In genomic region chr3:128502712-128503111, GRCh38 we compare ENCODE assay signal across 19 cellular contexts. TPM values are rescaled to one million over a fixed set of nuclear protein-coding genes. Genes with fewer than 3 reads are reported as not detected.
A peak's percentile ranks its signal among the peaks of the same experiment; 100 is the strongest.
DNase-seq lines count a peak whose midpoint lies in the region; ATAC-seq, FAIRE-seq and TF ChIP-seq lines count a peak whose summit lies in the region.
"Had no signal": no experiment of that assay in that cellular context is flagged by ENCODE, and none has a peak within 500 bp of the region (broad histone marks: within the 10 kb centered on the region; RNA-seq: fewer than 3 reads in every experiment).

No MANE protein-coding gene starts in this region.

- intact Hi-C loops in Calu3 (cut with micrococcal nuclease; ENCODE audit: unreplicated experiment) = loop anchor here (5.0 kb wide), 1 partner anchor 80 kb away; no protein-coding TSS in a partner anchor

- DNase-seq in Calu3 = peak; percentile 0
- DNase-seq in GM18507 (ENCODE audit: extremely low spot score, insufficient read length, low read depth) = no peak
- peak; percentile 60 for DNase-seq in coronary artery (ENCODE audit: low spot score)
- peak; percentile 51 for DNase-seq in osteocyte (ENCODE audit: extremely low spot score, unreplicated experiment)
- no peak for DNase-seq in activated CD4-positive, alpha-beta memory T cell treated with anti-CD3 and anti-CD28 coated beads, Interleukin-2, amount 10 ng/mL, durations not matched to agents 7 days and 5 days
- DNase-seq in NCI-H2196 treated with DMSO at 0.1 percent for 48 hours (lab: John Stamatoyannopoulos, UW; ENCODE audit: unreplicated experiment) = no peak
- DNase-seq: C1 segment of cervical spinal cord; CD4-positive, alpha-beta T cell; DND-41; GDM1; HCEC 1CT had no signal

- BruUV-seq in Calu3 (replicated peaks; lab: Mats Ljungman, UMichigan) = no TSS peak

- POLR2A ChIA-PET in activated CD4-positive, alpha-beta memory T cell treated with anti-CD3 and anti-CD28 coated beads, Interleukin-2, amount 10 ng/mL, durations not matched to agents 7 days and 5 days (lab: Charles Lee) = no interaction called here

- peak; percentile 9 for FAIRE-seq in GM18507 (lab: Jason Lieb, UNC)
- FAIRE-seq: A204.1, GM12892, GM19239, H1 had no signal

- H3K4me3 Mint-ChIP-seq in Calu3 (ENCODE audit: low read depth, unreplicated experiment) (no peak overlapping the region), osteocyte (ENCODE audit: unreplicated experiment) (no peak overlapping the region)
- H3K4me3 Mint-ChIP-seq in activated CD4-positive, alpha-beta memory T cell treated with anti-CD3 and anti-CD28 coated beads, Interleukin-2, amount 10 ng/mL, durations not matched to agents 7 days and 5 days = no peak overlapping the region
- H3K4me3 Mint-ChIP-seq: B cell; CD4-positive, alpha-beta T cell had no signal

- no peak overlapping the region for H3K27ac ChIP-seq in coronary artery
- H3K27ac ChIP-seq: HL-60 had no signal

- H3K27ac Mint-ChIP-seq in Calu3 (ENCODE audit: unreplicated experiment) (no peak overlapping the region), osteocyte (ENCODE audit: unreplicated experiment) (no peak overlapping the region)
- H3K27ac Mint-ChIP-seq in activated CD4-positive, alpha-beta memory T cell treated with anti-CD3 and anti-CD28 coated beads, Interleukin-2, amount 10 ng/mL, durations not matched to agents 7 days and 5 days = no peak overlapping the region
- H3K27ac Mint-ChIP-seq: B cell; CD4-positive, alpha-beta T cell had no signal

- no peak for ATAC-seq in HG03469 (IDR thresholded peaks at IDR 0.05; ENCODE audit: unreplicated experiment)
- ATAC-seq in HG02840 (IDR thresholded peaks at IDR 0.05; ENCODE audit: low FRiP score, unreplicated experiment) = no peak

- peaks cover 16% of the 10 kb centered on the region for H3K36me3 Mint-ChIP-seq in Calu3 (ENCODE audit: insufficient read depth, unreplicated experiment)
- H3K36me3 Mint-ChIP-seq in osteocyte (ENCODE audit: unreplicated experiment) = no peaks in the 10 kb centered on the region
- no peaks in the 10 kb centered on the region for H3K36me3 Mint-ChIP-seq in activated CD4-positive, alpha-beta memory T cell treated with anti-CD3 and anti-CD28 coated beads, Interleukin-2, amount 10 ng/mL, durations not matched to agents 7 days and 5 days (ENCODE audit: low read depth)

- H3K9me3 Mint-ChIP-seq in Calu3 (ENCODE audit: low read depth, unreplicated experiment) (no peaks in the 10 kb centered on the region), osteocyte (ENCODE audit: unreplicated experiment) (no peaks in the 10 kb centered on the region)
- H3K9me3 Mint-ChIP-seq in activated CD4-positive, alpha-beta memory T cell treated with anti-CD3 and anti-CD28 coated beads, Interleukin-2, amount 10 ng/mL, durations not matched to agents 7 days and 5 days = no peaks in the 10 kb centered on the region
- H3K9me3 Mint-ChIP-seq: CD4-positive, alpha-beta T cell had no signal

- CTCF ChIA-PET in Calu3 (lab: Charles Lee) = no interaction called here
- CTCF ChIA-PET in activated CD4-positive, alpha-beta memory T cell treated with anti-CD3 and anti-CD28 coated beads, Interleukin-2, amount 10 ng/mL, durations not matched to agents 7 days and 5 days (lab: Charles Lee) = no interaction called here

- H3K27me3 Mint-ChIP-seq in Calu3 (ENCODE audit: unreplicated experiment) (peaks cover 19% of the 10 kb centered on the region), osteocyte (ENCODE audit: unreplicated experiment) (peaks cover 24% of the 10 kb centered on the region)
- peaks cover 36% of the 10 kb centered on the region for H3K27me3 Mint-ChIP-seq in activated CD4-positive, alpha-beta memory T cell treated with anti-CD3 and anti-CD28 coated beads, Interleukin-2, amount 10 ng/mL, durations not matched to agents 7 days and 5 days

- H3K4me1 Mint-ChIP-seq in Calu3 (ENCODE audit: low read depth, unreplicated experiment) = peaks cover 5% of the 10 kb centered on the region
- peaks cover 3% of the 10 kb centered on the region for H3K4me1 Mint-ChIP-seq in osteocyte (ENCODE audit: unreplicated experiment)
- no peaks in the 10 kb centered on the region for H3K4me1 Mint-ChIP-seq in activated CD4-positive, alpha-beta memory T cell treated with anti-CD3 and anti-CD28 coated beads, Interleukin-2, amount 10 ng/mL, durations not matched to agents 7 days and 5 days

- H3K4me3 ChIP-seq in coronary artery = no peak overlapping the region

- TF ChIP-seq CTCF in Calu3 (IDR thresholded peaks at IDR 0.05; ENCODE audit: unreplicated experiment) = no peak
- no peak for TF ChIP-seq CTCF in coronary artery (IDR thresholded peaks at IDR 0.05)
- no peak for TF ChIP-seq CTCF in osteocyte (IDR thresholded peaks at IDR 0.05)

RNA-seq across cellular contexts. Expression of gene GATA2, which starts 9.7 kb away (rescaled TPM):
- total RNA-seq in Calu3 (2022) = 9.6 and 13.6 TPM in 2 replicates
- 0.67 and 0.91 TPM in 2 replicates for total RNA-seq in osteocyte
- total RNA-seq in activated CD4-positive, alpha-beta memory T cell treated with anti-CD3 and anti-CD28 coated beads, Interleukin-2, amount 10 ng/mL, durations not matched to agents 7 days and 5 days = under 1 TPM; 0.08 to 0.23 TPM
- total RNA-seq: B cell had no signal

RNA-seq across cellular contexts. Expression of gene DNAJB8, which starts 36.0 kb away (rescaled TPM):
- not detected in 2 replicates for total RNA-seq in Calu3 (2022)
- not detected in 2 replicates for total RNA-seq in osteocyte
- not detected for total RNA-seq in activated CD4-positive, alpha-beta memory T cell treated with anti-CD3 and anti-CD28 coated beads, Interleukin-2, amount 10 ng/mL, durations not matched to agents 7 days and 5 days
- total RNA-seq: B cell; CD4-positive, alpha-beta T cell; H1 had no signal

Comparison
In these comparisons a context has a peak if more than half of its experiments do, and no peak if none do; other contexts are left out.
1. DNase-seq: peak in Calu3 (single experiment), coronary artery (single experiment) and osteocyte (single experiment); none in GM18507 (single experiment), activated CD4-positive, alpha-beta memory T cell treated with anti-CD3 and anti-CD28 coated beads, Interleukin-2, amount 10 ng/mL, durations not matched to agents 7 days and 5 days (single experiment) and NCI-H2196 treated with DMSO at 0.1 percent for 48 hours (single experiment).